Comparison of ENCODE assay signal across 26 cellular contexts in genomic region chr3:14842277-14842676, GRCh38. TPM values are rescaled to one million over a fixed set of nuclear protein-coding genes. Genes with fewer than 3 reads are reported as not detected.
"Had no signal": no experiment of that assay in that cellular context is flagged by ENCODE, and none has a peak within 500 bp of the region (broad histone marks: within the 10 kb centered on the region; RNA-seq: fewer than 3 reads in every experiment).

No MANE protein-coding gene starts in this region.

- H3K36me3 Mint-ChIP-seq: immature natural killer cell; natural killer cell; neural progenitor cell; stimulated activated naive B cell treated with anti-CD40 and anti-IgM and Interleukin-4, amounts not matched to agents 10 μg/mL and 1 μg/mL and 100 μg/mL, for 72 hours had no signal

- H3K4me2 ChIP-seq: neural progenitor cell had no signal

- H3K4me1 ChIP-seq: parathyroid adenoma, right lobe of liver had no signal

- H3K27ac Mint-ChIP-seq: immature natural killer cell; natural killer cell; stimulated activated naive B cell treated with anti-CD40 and anti-IgM and Interleukin-4, amounts not matched to agents 10 μg/mL and 1 μg/mL and 100 μg/mL, for 72 hours; stimulated activated naive CD8-positive, alpha-beta T cell treated with anti-CD3 and anti-CD28 coated beads, Interleukin-15, amount 100 ng/mL, for 72 hours had no signal

- FAIRE-seq: endometrium, kidney had no signal

- H3K36me3 ChIP-seq: esophagus muscularis mucosa, gastrocnemius medialis, neural progenitor cell, right lobe of liver, spleen, thoracic aorta, transverse colon had no signal

- H3K9ac ChIP-seq: neural progenitor cell, parathyroid adenoma had no signal

- H3K79me2 ChIP-seq: parathyroid adenoma had no signal

- H3K4me3 ChIP-seq: dorsolateral prefrontal cortex, esophagus muscularis mucosa, gastrocnemius medialis, neural progenitor cell, psoas muscle, right lobe of liver, spleen, thoracic aorta, transverse colon had no signal

- H3K9me3 ChIP-seq: esophagus muscularis mucosa, gastrocnemius medialis, psoas muscle, right lobe of liver, spleen, thoracic aorta, transverse colon had no signal

- H3K27ac ChIP-seq: dorsolateral prefrontal cortex, epithelial cell of prostate, neural progenitor cell, parathyroid adenoma, psoas muscle, right lobe of liver, thoracic aorta, transverse colon had no signal

- H3K4me3 Mint-ChIP-seq: central memory CD8-positive, alpha-beta T cell; immature natural killer cell; natural killer cell; neural progenitor cell; stimulated activated naive B cell treated with anti-CD40 and anti-IgM and Interleukin-4, amounts not matched to agents 10 μg/mL and 1 μg/mL and 100 μg/mL, for 72 hours; stimulated activated naive CD8-positive, alpha-beta T cell treated with anti-CD3 and anti-CD28 coated beads, Interleukin-15, amount 100 ng/mL, for 72 hours had no signal

- ATAC-seq: natural killer cell; right lobe of liver; stimulated activated naive B cell treated with anti-CD40 and anti-IgM and Interleukin-4, amounts not matched to agents 10 μg/mL and 1 μg/mL and 100 μg/mL, for 72 hours; stimulated activated naive CD8-positive, alpha-beta T cell treated with anti-CD3 and anti-CD28 coated beads, Interleukin-15, amount 100 ng/mL, for 72 hours had no signal

- DNase-seq: cortex of kidney; dorsolateral prefrontal cortex; effector memory CD4-positive, alpha-beta T cell; immature natural killer cell; kidney; left cardiac atrium; natural killer cell; psoas muscle; retina; right lobe of liver; spleen; stimulated activated CD4-positive, alpha-beta T cell treated with anti-CD3 and anti-CD28 coated beads, Interleukin-15, amount 100 ng/mL, for 24 hours; stimulated activated CD4-positive, alpha-beta T cell treated with anti-CD3 and anti-CD28 coated beads, Interleukin-1b, Interleukin-23, amount 100 ng/mL, for 48 hours; stimulated activated CD4-positive, alpha-beta T cell treated with anti-CD3 and anti-CD28 coated beads, Interleukin-4, amount 100 ng/mL, for 24 hours; stimulated activated naive B cell treated with anti-CD40 and anti-IgM and Interleukin-4, amounts not matched to agents 10 μg/mL and 1 μg/mL and 100 μg/mL, for 72 hours; stimulated activated naive CD8-positive, alpha-beta T cell treated with anti-CD3 and anti-CD28 coated beads, Interleukin-15, amount 100 ng/mL, for 72 hours; transverse colon had no signal

- H3K4me1 Mint-ChIP-seq: central memory CD8-positive, alpha-beta T cell; immature natural killer cell; natural killer cell; stimulated activated naive CD8-positive, alpha-beta T cell treated with anti-CD3 and anti-CD28 coated beads, Interleukin-15, amount 100 ng/mL, for 72 hours had no signal

- H3K9me3 Mint-ChIP-seq: central memory CD8-positive, alpha-beta T cell; immature natural killer cell; natural killer cell; neural progenitor cell; stimulated activated naive B cell treated with anti-CD40 and anti-IgM and Interleukin-4, amounts not matched to agents 10 μg/mL and 1 μg/mL and 100 μg/mL, for 72 hours; stimulated activated naive CD8-positive, alpha-beta T cell treated with anti-CD3 and anti-CD28 coated beads, Interleukin-15, amount 100 ng/mL, for 72 hours had no signal

- H3K27me3 Mint-ChIP-seq: stimulated activated naive CD8-positive, alpha-beta T cell treated with anti-CD3 and anti-CD28 coated beads, Interleukin-15, amount 100 ng/mL, for 72 hours had no signal

- H3K27me3 ChIP-seq: esophagus muscularis mucosa, gastrocnemius medialis, right lobe of liver, spleen, transverse colon had no signal

- H2AFZ ChIP-seq: parathyroid adenoma had no signal

RNA-seq across cellular contexts. Expression of gene FGD5, which starts 23.5 kb away (rescaled TPM):
- total RNA-seq: myocyte, natural killer cell had no signal
- polyA plus RNA-seq: immature natural killer cell had no signal
